ENCODE assay signal across 10 cellular contexts in the genomic region with DNA sequence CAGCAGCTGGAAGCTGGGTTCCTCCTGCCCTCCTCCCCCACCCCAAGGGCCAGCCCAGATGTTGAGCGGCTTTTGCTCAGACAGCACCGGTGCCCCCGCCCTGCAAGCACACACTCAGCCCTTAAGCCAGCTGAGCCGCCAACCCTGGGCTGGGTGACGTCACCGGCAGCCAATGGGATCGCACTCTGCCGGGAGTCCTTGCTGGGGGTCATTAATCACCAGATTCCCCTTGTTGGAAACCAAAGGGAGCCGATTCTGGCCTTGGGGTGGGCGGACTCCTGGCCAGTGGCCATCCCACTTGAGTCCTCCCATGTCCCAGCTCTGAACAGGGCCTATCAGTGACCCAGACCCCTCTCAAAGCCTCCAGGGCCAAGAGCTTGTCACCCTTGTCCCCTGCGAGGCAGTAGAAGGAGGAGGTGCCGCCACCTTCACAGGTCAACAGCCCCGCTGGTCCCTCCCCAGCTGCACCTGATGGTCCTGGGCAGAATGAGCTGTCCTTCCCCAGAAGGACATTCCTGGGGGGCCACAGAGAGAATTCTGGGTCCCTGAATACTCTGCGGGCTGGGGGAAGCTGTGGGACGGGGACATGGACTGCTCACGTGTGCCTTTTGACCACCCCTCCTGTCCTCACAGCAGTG. TPM values are rescaled to one million over a fixed set of nuclear protein-coding genes. Genes with fewer than 3 reads are reported as not detected.
DNase-seq lines count a peak whose midpoint lies in the region; ATAC-seq and TF ChIP-seq lines count a peak whose summit lies in the region.
"Had no signal": no experiment of that assay in that cellular context is flagged by ENCODE, and none has a peak within 500 bp of the region (broad histone marks: within the 10 kb centered on the region; RNA-seq: fewer than 3 reads in every experiment).

No MANE protein-coding gene starts in this region.

- no peaks in the 10 kb centered on the region for H3K9me3 ChIP-seq in right atrium auricular region
- H3K9me3 ChIP-seq in stomach: no peaks in the 10 kb centered on the region
- H3K9me3 ChIP-seq in prostate gland: no peaks in the 10 kb centered on the region

- H3K4me3 ChIP-seq in right atrium auricular region (no peak overlapping the region), stomach (no peak overlapping the region), prostate gland (no peak overlapping the region)

- intact Hi-C loops in stomach (cut with DNase I; ENCODE audit: low total_unique reads): no loop called here
- intact Hi-C loops in prostate gland (cut with DNase I): no loop called here

- TF ChIP-seq EP300 in stomach (IDR thresholded peaks at IDR 0.05): no peak

- no peaks in the 10 kb centered on the region for H3K36me3 Mint-ChIP-seq in WTC11
- peaks cover 4% of the 10 kb centered on the region for H3K36me3 Mint-ChIP-seq in stimulated activated effector memory CD8-positive, alpha-beta T cell treated with anti-CD3 and anti-CD28 coated beads, Interleukin-12 subunit alpha, Interleukin-12 subunit beta, amount 100 ng/mL, for 72 hours

- peaks cover 13% of the 10 kb centered on the region for H3K4me1 Mint-ChIP-seq in WTC11
- peaks cover 14% of the 10 kb centered on the region for H3K4me1 Mint-ChIP-seq in stimulated activated effector memory CD8-positive, alpha-beta T cell treated with anti-CD3 and anti-CD28 coated beads, Interleukin-12 subunit alpha, Interleukin-12 subunit beta, amount 100 ng/mL, for 72 hours

- H3K36me3 ChIP-seq in right atrium auricular region (peaks cover 43% of the 10 kb centered on the region), stomach (peaks cover 3 to 49% (median 24%) of the 10 kb centered on the region in 4 donors), prostate gland (no peaks in the 10 kb centered on the region)

- TF ChIP-seq CTCF in WTC11 (IDR thresholded peaks at IDR 0.05) (no peak), right atrium auricular region (IDR thresholded peaks at IDR 0.05) (no peak), stomach (IDR thresholded peaks at IDR 0.05) (no peak), prostate gland (IDR thresholded peaks at IDR 0.05) (no peak)

- no peak overlapping the region for H3K27ac Mint-ChIP-seq in WTC11
- no peak overlapping the region for H3K27ac Mint-ChIP-seq in stimulated activated effector memory CD8-positive, alpha-beta T cell treated with anti-CD3 and anti-CD28 coated beads, Interleukin-12 subunit alpha, Interleukin-12 subunit beta, amount 100 ng/mL, for 72 hours

- peak; percentile 70 for ATAC-seq in WTC11
- ATAC-seq in stimulated activated effector memory CD8-positive, alpha-beta T cell treated with anti-CD3 and anti-CD28 coated beads, Interleukin-12 subunit alpha, Interleukin-12 subunit beta, amount 100 ng/mL, for 72 hours: no peak
- ATAC-seq: Panc1 had no signal

- H3K27ac ChIP-seq in right atrium auricular region: peak overlapping the region; percentile 60 to 69
- peak overlapping the region in 3 of 5 donors; percentile 31 to 75 (median 43) for H3K27ac ChIP-seq in stomach
- no peak overlapping the region for H3K27ac ChIP-seq in prostate gland

- WGBS in stomach, 5 donors: 36 to 64% (median 56%) methylated on average over 4 to 16 of the region's 16 CpGs
- 47% methylated on average over 12 of the region's 16 CpGs for WGBS in prostate gland

- TF ChIP-seq POLR2A in stomach (IDR thresholded peaks at IDR 0.05): no peak
- no peak for TF ChIP-seq POLR2A in prostate gland (IDR thresholded peaks at IDR 0.05)

- no peak overlapping the region for H3K4me3 Mint-ChIP-seq in WTC11
- H3K4me3 Mint-ChIP-seq in stimulated activated effector memory CD8-positive, alpha-beta T cell treated with anti-CD3 and anti-CD28 coated beads, Interleukin-12 subunit alpha, Interleukin-12 subunit beta, amount 100 ng/mL, for 72 hours: no peak overlapping the region
- H3K4me3 Mint-ChIP-seq: CD8-positive, alpha-beta memory T cell had no signal

- H3K4me1 ChIP-seq in right atrium auricular region (peaks cover 0 to 56% of the 10 kb centered on the region in 2 donors), stomach (peaks cover 15 to 57% (median 39%) of the 10 kb centered on the region in 4 donors), prostate gland (replicated peaks) (no peaks in the 10 kb centered on the region)

- H3K9me3 Mint-ChIP-seq in WTC11: no peaks in the 10 kb centered on the region
- no peaks in the 10 kb centered on the region for H3K9me3 Mint-ChIP-seq in stimulated activated effector memory CD8-positive, alpha-beta T cell treated with anti-CD3 and anti-CD28 coated beads, Interleukin-12 subunit alpha, Interleukin-12 subunit beta, amount 100 ng/mL, for 72 hours

- peaks cover 26% of the 10 kb centered on the region for H3K27me3 Mint-ChIP-seq in WTC11 (ENCODE audit: low read depth)

- H3K27me3 ChIP-seq in right atrium auricular region: no peaks in the 10 kb centered on the region
- H3K27me3 ChIP-seq in stomach: no peaks in the 10 kb centered on the region
- H3K27me3 ChIP-seq in prostate gland (replicated peaks; ENCODE audit: insufficient read depth): no peaks in the 10 kb centered on the region

- CTCF ChIA-PET in WTC11 (lab: Charles Lee): interaction anchor here (0.9 to 4.1 kb wide), 8 partner anchors 9 to 59 kb away, joined by 3 to 54 read pairs (median 8); no protein-coding TSS in a partner anchor

- POLR2A ChIA-PET in WTC11 (lab: Charles Lee): interaction anchor here (0.6 to 1.7 kb wide), 3 partner anchors 16 to 48 kb away, joined by 3 to 9 read pairs (median 6); no protein-coding TSS in a partner anchor

- peak; percentile 33 for DNase-seq in activated CD4-positive, alpha-beta T cell treated with anti-CD3 and anti-CD28 coated beads for 48 hours
- no peak for DNase-seq in activated CD4-positive, alpha-beta T cell treated with anti-CD3 and anti-CD28 coated beads, Interleukin-2, amount 50 U/mL, for 48 hours
- peak; percentile 80 for DNase-seq in WTC11 (ENCODE audit: low spot score)
- peak; percentile 84 for DNase-seq in right atrium auricular region (ENCODE audit: low spot score)
- DNase-seq in stomach: no peak
- no peak for DNase-seq in SKM-1 treated with dmso at 0.1 percent for 144 hours (lab: John Stamatoyannopoulos, UW; ENCODE audit: unreplicated experiment)
- DNase-seq in stimulated activated effector memory CD8-positive, alpha-beta T cell treated with anti-CD3 and anti-CD28 coated beads, Interleukin-12 subunit alpha, Interleukin-12 subunit beta, amount 100 ng/mL, for 72 hours (ENCODE audit: low spot score in 2 of 2): no peak
- no peak for DNase-seq in prostate gland (ENCODE audit: low spot score)

TF ChIP-seq in WTC11, 78 proteins besides CTCF, POLR2A, EP300 and RAD21 (continues in another document):
- no peak for TF ChIP-seq OVOL2 (CRISPR knock-in tag; IDR thresholded peaks at IDR 0.05; ENCODE audit: borderline replicate concordance)
- TF ChIP-seq, protein P1, sequence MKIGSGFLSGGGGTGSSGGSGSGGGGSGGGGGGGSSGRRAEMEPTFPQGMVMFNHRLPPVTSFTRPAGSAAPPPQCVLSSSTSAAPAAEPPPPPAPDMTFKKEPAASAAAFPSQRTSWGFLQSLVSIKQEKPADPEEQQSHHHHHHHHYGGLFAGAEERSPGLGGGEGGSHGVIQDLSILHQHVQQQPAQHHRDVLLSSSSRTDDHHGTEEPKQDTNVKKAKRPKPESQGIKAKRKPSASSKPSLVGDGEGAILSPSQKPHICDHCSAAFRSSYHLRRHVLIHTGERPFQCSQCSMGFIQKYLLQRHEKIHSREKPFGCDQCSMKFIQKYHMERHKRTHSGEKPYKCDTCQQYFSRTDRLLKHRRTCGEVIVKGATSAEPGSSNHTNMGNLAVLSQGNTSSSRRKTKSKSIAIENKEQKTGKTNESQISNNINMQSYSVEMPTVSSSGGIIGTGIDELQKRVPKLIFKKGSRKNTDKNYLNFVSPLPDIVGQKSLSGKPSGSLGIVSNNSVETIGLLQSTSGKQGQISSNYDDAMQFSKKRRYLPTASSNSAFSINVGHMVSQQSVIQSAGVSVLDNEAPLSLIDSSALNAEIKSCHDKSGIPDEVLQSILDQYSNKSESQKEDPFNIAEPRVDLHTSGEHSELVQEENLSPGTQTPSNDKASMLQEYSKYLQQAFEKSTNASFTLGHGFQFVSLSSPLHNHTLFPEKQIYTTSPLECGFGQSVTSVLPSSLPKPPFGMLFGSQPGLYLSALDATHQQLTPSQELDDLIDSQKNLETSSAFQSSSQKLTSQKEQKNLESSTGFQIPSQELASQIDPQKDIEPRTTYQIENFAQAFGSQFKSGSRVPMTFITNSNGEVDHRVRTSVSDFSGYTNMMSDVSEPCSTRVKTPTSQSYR (CRISPR knock-in tag; IDR thresholded peaks at IDR 0.05): no peak
- TF ChIP-seq NFYB (CRISPR knock-in tag; conservative IDR thresholded peaks at IDR 0.05; ENCODE audit: low read depth): peak; percentile 72
- TF ChIP-seq, protein P2, sequence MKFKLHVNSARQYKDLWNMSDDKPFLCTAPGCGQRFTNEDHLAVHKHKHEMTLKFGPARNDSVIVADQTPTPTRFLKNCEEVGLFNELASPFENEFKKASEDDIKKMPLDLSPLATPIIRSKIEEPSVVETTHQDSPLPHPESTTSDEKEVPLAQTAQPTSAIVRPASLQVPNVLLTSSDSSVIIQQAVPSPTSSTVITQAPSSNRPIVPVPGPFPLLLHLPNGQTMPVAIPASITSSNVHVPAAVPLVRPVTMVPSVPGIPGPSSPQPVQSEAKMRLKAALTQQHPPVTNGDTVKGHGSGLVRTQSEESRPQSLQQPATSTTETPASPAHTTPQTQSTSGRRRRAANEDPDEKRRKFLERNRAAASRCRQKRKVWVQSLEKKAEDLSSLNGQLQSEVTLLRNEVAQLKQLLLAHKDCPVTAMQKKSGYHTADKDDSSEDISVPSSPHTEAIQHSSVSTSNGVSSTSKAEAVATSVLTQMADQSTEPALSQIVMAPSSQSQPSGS (CRISPR knock-in tag; IDR thresholded peaks at IDR 0.05; ENCODE audit: borderline replicate concordance, low read depth): 0 out of 2 replicates have a peak, but pooled peaks have one; percentile 78

RNA-seq across cellular contexts. Expression of a gene that starts 7.4 kb away (rescaled TPM):
- 1.7 to 2.5 TPM (median 2.4 TPM) in 3 replicates for total RNA-seq in WTC11 (2021)
- total RNA-seq in right atrium auricular region: 10 to 100 TPM in 1 of 2 donors, 1 to 10 TPM in 1; 4.4 to 24.5 TPM
- 10 to 100 TPM in 1 of 5 donors, 1 to 10 TPM in 3, under 1 TPM in 1; 0.58 to 31.6 (median 1.5) TPM for total RNA-seq in stomach
- 1 to 10 TPM; 2.4 to 2.9 (median 2.8) TPM for polyA plus RNA-seq in stomach
- 10 to 100 TPM in 1 of 2 donors, 1 to 10 TPM in 1; 8.8 to 17.2 TPM for total RNA-seq in prostate gland

RNA-seq across cellular contexts. Expression of a gene that starts 20.4 kb away (rescaled TPM):
- total RNA-seq in WTC11 (2021): not detected in 3 replicates
- not detected for total RNA-seq in right atrium auricular region
- total RNA-seq in stomach: not detected
- under 1 TPM in 1 of 3 donors, not detected in 2; 0.50 TPM for polyA plus RNA-seq in stomach
- not detected for total RNA-seq in prostate gland
- total RNA-seq: CD8-positive, alpha-beta memory T cell had no signal
- polyA plus RNA-seq: CD8-positive, alpha-beta memory T cell had no signal

RNA-seq across cellular contexts. Expression of a gene that starts 33.4 kb away (rescaled TPM):
- total RNA-seq in WTC11 (2021) (not detected in 3 replicates), right atrium auricular region (not detected), stomach (not detected), prostate gland (not detected)
- not detected for polyA plus RNA-seq in stomach
- total RNA-seq: CD8-positive, alpha-beta memory T cell had no signal

RNA-seq across cellular contexts. Expression of a gene that starts 43.6 kb away (rescaled TPM):
- total RNA-seq in WTC11 (2021): not detected in 3 replicates
- not detected for total RNA-seq in right atrium auricular region
- total RNA-seq in stomach: not detected
- not detected for polyA plus RNA-seq in stomach
- not detected for total RNA-seq in prostate gland
- total RNA-seq: CD8-positive, alpha-beta memory T cell had no signal
- polyA plus RNA-seq: CD8-positive, alpha-beta memory T cell had no signal

RNA-seq across cellular contexts. Expression of a gene that starts 57.3 kb away (rescaled TPM):
- not detected in 3 replicates for total RNA-seq in WTC11 (2021)
- not detected for total RNA-seq in right atrium auricular region
- total RNA-seq in stomach: not detected
- not detected for polyA plus RNA-seq in stomach
- total RNA-seq in prostate gland: not detected
- total RNA-seq: CD8-positive, alpha-beta memory T cell had no signal
- polyA plus RNA-seq: CD8-positive, alpha-beta memory T cell had no signal

Comparison
In these comparisons a context has a peak if more than half of its experiments do, and no peak if none do; other contexts are left out.
1. DNase-seq: peak in activated CD4-positive, alpha-beta T cell treated with anti-CD3 and anti-CD28 coated beads for 48 hours (single experiment), WTC11 (single experiment) and right atrium auricular region (single experiment); none in activated CD4-positive, alpha-beta T cell treated with anti-CD3 and anti-CD28 coated beads, Interleukin-2, amount 50 U/mL, for 48 hours (0 of 2), stomach (single experiment), SKM-1 treated with dmso at 0.1 percent for 144 hours (single experiment), stimulated activated effector memory CD8-positive, alpha-beta T cell treated with anti-CD3 and anti-CD28 coated beads, Interleukin-12 subunit alpha, Interleukin-12 subunit beta, amount 100 ng/mL, for 72 hours (0 of 2) and prostate gland (single experiment).
2. H3K27ac ChIP-seq: peak in right atrium auricular region (2 of 2) and stomach (3 of 5); none in prostate gland (0 of 2).